19 cellular contexts compared by ENCODE assay signal in the genomic region with DNA sequence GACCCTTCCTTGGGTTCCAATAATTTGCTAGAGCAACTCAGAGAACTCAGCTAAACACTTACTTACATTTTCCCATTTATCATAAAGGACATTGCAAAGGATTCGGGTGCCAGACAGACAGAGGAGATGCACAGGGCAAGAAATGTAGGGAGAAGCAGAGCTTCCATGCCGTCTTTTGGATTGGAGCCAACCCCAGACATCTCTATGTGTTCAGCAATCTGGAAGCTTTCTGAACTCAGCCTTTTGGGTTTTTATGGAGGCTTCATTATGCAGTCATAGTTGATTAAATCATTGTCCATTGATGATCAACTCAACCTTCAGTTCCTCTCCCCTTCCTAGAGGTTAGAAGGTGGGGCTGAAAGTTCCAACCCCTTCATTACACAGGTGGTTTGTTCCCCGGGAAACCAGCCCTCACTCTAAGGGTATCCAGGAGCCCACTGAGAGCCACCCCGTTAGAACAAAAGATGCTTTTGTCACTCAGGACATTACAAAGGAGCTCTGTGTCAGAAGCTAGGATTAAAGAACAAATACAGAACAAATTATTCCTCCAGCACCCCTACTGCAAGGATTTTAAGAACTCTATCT.
DNase-seq lines count a peak whose midpoint lies in the region; ATAC-seq, FAIRE-seq and TF ChIP-seq lines count a peak whose summit lies in the region.
"Had no signal": no experiment of that assay in that cellular context is flagged by ENCODE, and none has a peak within 500 bp of the region (broad histone marks: within the 10 kb centered on the region; RNA-seq: fewer than 3 reads in every experiment).

No MANE protein-coding gene starts in this region.

- H3K4me1 Mint-ChIP-seq in T-cell = no peaks in the 10 kb centered on the region
- H3K4me1 Mint-ChIP-seq: B cell, IgD-negative memory B cell had no signal

- in situ Hi-C loops in GM13977 (cut with MboI; ENCODE audit: low pct_unique_long_range_greater_than_20kb, low sequenced_read_pairs, unreplicated experiment) = no loop called here

- POLR2A ChIA-PET in T-cell (lab: Charles Lee) = no interaction called here

- H3K27me3 Mint-ChIP-seq in T-cell = no peaks in the 10 kb centered on the region
- H3K27me3 Mint-ChIP-seq: B cell; CD4-positive, alpha-beta T cell; IgD-negative memory B cell had no signal

- H3K9me3 Mint-ChIP-seq in T-cell = peaks cover 0 to 22% (median 17%) of the 10 kb centered on the region in 3 donors

- peak; percentile 81 for FAIRE-seq in H54 (lab: Jason Lieb, UNC)

- CTCF ChIA-PET in T-cell (lab: Charles Lee) = no interaction called here

- TF ChIP-seq CTCF in GM13977 (IDR thresholded peaks at IDR 0.05; ENCODE audit: extremely low read depth, insufficient read depth, missing control alignments) = no peak

- TF ChIP-seq POLR2A in H54 (IDR thresholded peaks at IDR 0.05; ENCODE audit: low read depth, low read length) = no peak

- ATAC-seq in GM21526 (IDR thresholded peaks at IDR 0.05; ENCODE audit: low FRiP score, unreplicated experiment) (no peak), T-cell (replicated peaks in 1 of 4) (no peak)
- ATAC-seq: HCT116, Panc1, Right ventricle myocardium inferior had no signal

- no peaks in the 10 kb centered on the region for H3K36me3 Mint-ChIP-seq in T-cell
- H3K36me3 Mint-ChIP-seq: IgD-negative memory B cell had no signal

- no peak for DNase-seq in H54 (ENCODE audit: insufficient read length, low spot score)
- peak; percentile 37 for DNase-seq in retina
- no peak for DNase-seq in GM13977 (ENCODE audit: low spot score)
- no peak for DNase-seq in T-cell
- DNase-seq: ACHN; CD4-positive, alpha-beta T cell; NCI-H1436; NCI-H2081; NCI-H226; NCI-H774 had no signal

- no peak overlapping the region for H3K27ac Mint-ChIP-seq in T-cell
- H3K27ac Mint-ChIP-seq: B cell; CD4-positive, alpha-beta T cell; IgD-negative memory B cell had no signal

- no peak overlapping the region for H3K4me3 Mint-ChIP-seq in T-cell
- H3K4me3 Mint-ChIP-seq: B cell; CD4-positive, alpha-beta T cell; IgD-negative memory B cell had no signal

- H3K27me3 ChIP-seq in layer of hippocampus (ENCODE audit: control insufficient read depth, insufficient read depth, low read length) = no peaks in the 10 kb centered on the region

- peak overlapping the region; percentile 30 for H3K27ac ChIP-seq in angular gyrus (ENCODE audit: low read depth, low read length)
- H3K27ac ChIP-seq in layer of hippocampus (ENCODE audit: low read depth, low read length) = peak overlapping the region; percentile 64
- H3K27ac ChIP-seq: SK-N-MC had no signal
